In genomic region chr12:12384601-12385321, GRCh38 we compare ENCODE assay signal across 1 cellular context.
TF ChIP-seq lines count a peak whose summit lies in the region.

No MANE protein-coding gene starts in this region.

TF ChIP-seq in HEK293, 187 proteins besides CTCF, POLR2A, EP300 and RAD21 (continued from another document):
- TF ChIP-seq ZBTB44 (tag by site-specific recombination; IDR thresholded peaks at IDR 0.05) = no peak
